In the genomic region with DNA sequence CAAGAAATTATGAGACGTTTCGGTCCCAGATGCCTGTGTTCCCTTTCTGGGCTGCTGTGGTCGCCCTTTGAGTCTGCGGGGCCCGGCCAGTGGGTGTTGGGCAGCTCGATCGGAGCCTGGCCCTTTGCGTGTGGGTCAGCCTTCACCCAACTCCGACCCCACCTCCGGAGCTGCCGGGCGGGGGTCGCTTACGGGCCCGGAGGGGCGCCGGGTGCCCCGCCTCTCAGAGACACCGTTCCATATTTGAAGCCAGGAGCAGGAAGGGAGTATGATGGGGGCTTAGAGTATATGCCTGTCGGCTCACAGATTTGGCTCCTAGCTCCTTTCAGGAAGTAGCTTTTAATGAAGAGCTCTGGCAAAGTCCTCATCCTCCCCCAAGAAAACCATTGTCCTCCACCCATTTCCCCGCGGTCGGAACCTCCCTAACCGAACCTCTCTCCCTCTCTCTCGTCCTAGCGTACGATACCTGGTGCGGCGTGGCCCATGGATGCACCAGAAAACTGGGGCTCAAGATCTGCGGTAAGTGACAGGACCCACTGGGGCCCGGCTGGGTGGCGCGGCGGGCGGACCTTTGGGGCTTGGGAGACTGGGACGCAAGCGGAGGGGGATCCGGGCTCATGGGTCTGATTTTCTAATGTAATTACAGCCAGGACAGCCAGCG, we compare ENCODE assay signal across 13 cellular contexts. TPM values are rescaled to one million over a fixed set of nuclear protein-coding genes. Genes with fewer than 3 reads are reported as not detected.
DNase-seq lines count a peak whose midpoint lies in the region; ATAC-seq, FAIRE-seq and TF ChIP-seq lines count a peak whose summit lies in the region.
"Had no signal": no experiment of that assay in that cellular context is flagged by ENCODE, and none has a peak within 500 bp of the region (broad histone marks: within the 10 kb centered on the region; RNA-seq: fewer than 3 reads in every experiment).

No MANE protein-coding gene starts in this region.

- H3K4me1 ChIP-seq in A549 (peaks cover 36% of the 10 kb centered on the region), ES-I3 (ENCODE audit: insufficient read depth, low read length) (0 out of 2 replicates have a peak, but pooled peaks cover 6% of the 10 kb centered on the region)

- no peak for TF ChIP-seq RAD21 in A549 (conservative IDR thresholded peaks at IDR 0.05 in 1 of 2, IDR thresholded peaks at IDR 0.05 in 1 of 2)

- TF ChIP-seq EP300 in A549 (IDR thresholded peaks at IDR 0.05), result no peak

- CTCF ChIA-PET in A549 (lab: Yijun Ruan, JAX), result interaction anchor here (1.0 to 2.4 kb wide), 11 partner anchors 8 to 1370 kb away, joined by 3 to 13 read pairs (median 3); no protein-coding TSS in a partner anchor

- peaks cover 78% of the 10 kb centered on the region for H3K27me3 Mint-ChIP-seq in brain
- H3K27me3 Mint-ChIP-seq in naive thymus-derived CD8-positive, alpha-beta T cell, result peaks cover 37 to 95% (median 74%) of the 10 kb centered on the region in 5 donors

- H3K27ac ChIP-seq in A549, result no peak overlapping the region
- H3K27ac ChIP-seq: pancreas had no signal

- ATAC-seq in A549 (peak in 1 of 2 experiments; percentile 2; a peak in 1 of 6 replicates), HG02571 (IDR thresholded peaks at IDR 0.05; ENCODE audit: unreplicated experiment) (no peak), HG03025 (IDR thresholded peaks at IDR 0.05; ENCODE audit: low FRiP score, unreplicated experiment) (no peak)
- ATAC-seq in naive thymus-derived CD8-positive, alpha-beta T cell, result no peak

- peak overlapping the region in 3 of 5 experiments; percentile 42 to 98 (median 84) for H3K27ac Mint-ChIP-seq in brain
- peak overlapping the region in 1 of 10 donors; percentile 49 for H3K27ac Mint-ChIP-seq in naive thymus-derived CD8-positive, alpha-beta T cell
- H3K27ac Mint-ChIP-seq: dendritic cell treated with granulocyte-macrophage colony-stimulating factor and Interleukin-4, amounts not matched to agents 40 ng/mL and 50 ng/mL, for 4 days had no signal

- H3K4me3 ChIP-seq in A549, result peak overlapping the region; percentile 37

- H3K9me3 ChIP-seq in A549 (no peaks in the 10 kb centered on the region), ES-I3 (ENCODE audit: control insufficient read depth, insufficient read depth, low read length) (no peaks in the 10 kb centered on the region)
- H3K9me3 ChIP-seq: pancreas had no signal

- peak overlapping the region; percentile 72; the same call in 1 of the 2 replicates for H3K9ac ChIP-seq in ES-I3 (ENCODE audit: low read depth, low read length)

- peaks cover 62% of the 10 kb centered on the region for H3K4me1 Mint-ChIP-seq in brain
- H3K4me1 Mint-ChIP-seq in naive thymus-derived CD8-positive, alpha-beta T cell, result peaks cover 29 to 58% (median 55%) of the 10 kb centered on the region in 4 donors

- no peak for TF ChIP-seq POLR2A in A549 (IDR thresholded peaks at IDR 0.05; ENCODE audit: low read length)

- TF ChIP-seq CTCF in A549 (IDR thresholded peaks at IDR 0.05), result no peak
- no peak for TF ChIP-seq CTCF in brain (conservative IDR thresholded peaks at IDR 0.05)

- peaks cover 47% of the 10 kb centered on the region for H3K36me3 Mint-ChIP-seq in brain
- H3K36me3 Mint-ChIP-seq in naive thymus-derived CD8-positive, alpha-beta T cell, result peaks cover 0 to 2% (median 0%) of the 10 kb centered on the region in 3 donors

- H3K36me3 ChIP-seq in ES-I3 (ENCODE audit: insufficient read depth, low read length), result no peaks in the 10 kb centered on the region
- H3K36me3 ChIP-seq: pancreas had no signal

- FAIRE-seq in A549 (lab: Jason Lieb, UNC), result no peak
- FAIRE-seq: pancreas had no signal

- POLR2A ChIA-PET in A549 (lab: Yijun Ruan, JAX), result no interaction called here
- POLR2A ChIA-PET in naive thymus-derived CD8-positive, alpha-beta T cell (lab: Charles Lee), result no interaction called here

- peak overlapping the region; percentile 87 for H3K4me2 ChIP-seq in A549

- peak overlapping the region; percentile 83 to 86 (median 84) for H3K4me3 Mint-ChIP-seq in brain
- H3K4me3 Mint-ChIP-seq in naive thymus-derived CD8-positive, alpha-beta T cell, result peak overlapping the region; percentile 70 to 91 (median 87)
- H3K4me3 Mint-ChIP-seq: dendritic cell treated with granulocyte-macrophage colony-stimulating factor and Interleukin-4, amounts not matched to agents 40 ng/mL and 50 ng/mL, for 4 days had no signal

- H3K9me3 Mint-ChIP-seq in brain, result peaks cover 0 to 6% (median 4%) of the 10 kb centered on the region in 5 experiments
- H3K9me3 Mint-ChIP-seq in naive thymus-derived CD8-positive, alpha-beta T cell, result peaks cover 0 to 2% (median 0%) of the 10 kb centered on the region in 9 donors
- H3K9me3 Mint-ChIP-seq: dendritic cell treated with granulocyte-macrophage colony-stimulating factor and Interleukin-4, amounts not matched to agents 40 ng/mL and 50 ng/mL, for 4 days had no signal

- 15% methylated on average over 27 of the region's 39 CpGs for WGBS in A549 (ENCODE audit: missing lambda C conversion rate)

- DNase-seq in A549 (ENCODE audit: low read depth in 1 of 2, low spot score in 1 of 2) (no peak), foreskin melanocyte (no peak), NCI-H82 (lab: John Stamatoyannopoulos, UW) (no peak)
- no peak for DNase-seq in naive thymus-derived CD8-positive, alpha-beta T cell
- DNase-seq: Calu3, NCI-H1417, T1000 had no signal

TF ChIP-seq in A549, 52 proteins besides CTCF, POLR2A, EP300 and RAD21 (continues in another document):
- no peak for TF ChIP-seq CEBPB (IDR thresholded peaks at IDR 0.05)
- no peak for TF ChIP-seq NFE2L2 (conservative IDR thresholded peaks at IDR 0.05; ENCODE audit: low read length)
- no peak for TF ChIP-seq FOXS1 (CRISPR knock-in tag; IDR thresholded peaks at IDR 0.05)
- no peak for TF ChIP-seq KDM5A (IDR thresholded peaks at IDR 0.05)
- TF ChIP-seq, protein P1, sequence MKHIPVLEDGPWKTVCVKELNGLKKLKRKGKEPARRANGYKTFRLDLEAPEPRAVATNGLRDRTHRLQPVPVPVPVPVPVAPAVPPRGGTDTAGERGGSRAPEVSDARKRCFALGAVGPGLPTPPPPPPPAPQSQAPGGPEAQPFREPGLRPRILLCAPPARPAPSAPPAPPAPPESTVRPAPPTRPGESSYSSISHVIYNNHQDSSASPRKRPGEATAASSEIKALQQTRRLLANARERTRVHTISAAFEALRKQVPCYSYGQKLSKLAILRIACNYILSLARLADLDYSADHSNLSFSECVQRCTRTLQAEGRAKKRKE (CRISPR knock-in tag; IDR thresholded peaks at IDR 0.05; ENCODE audit: low read depth), result no peak
- no peak for TF ChIP-seq KDM1A (IDR thresholded peaks at IDR 0.05; ENCODE audit: low read depth)
- TF ChIP-seq, protein P2, sequence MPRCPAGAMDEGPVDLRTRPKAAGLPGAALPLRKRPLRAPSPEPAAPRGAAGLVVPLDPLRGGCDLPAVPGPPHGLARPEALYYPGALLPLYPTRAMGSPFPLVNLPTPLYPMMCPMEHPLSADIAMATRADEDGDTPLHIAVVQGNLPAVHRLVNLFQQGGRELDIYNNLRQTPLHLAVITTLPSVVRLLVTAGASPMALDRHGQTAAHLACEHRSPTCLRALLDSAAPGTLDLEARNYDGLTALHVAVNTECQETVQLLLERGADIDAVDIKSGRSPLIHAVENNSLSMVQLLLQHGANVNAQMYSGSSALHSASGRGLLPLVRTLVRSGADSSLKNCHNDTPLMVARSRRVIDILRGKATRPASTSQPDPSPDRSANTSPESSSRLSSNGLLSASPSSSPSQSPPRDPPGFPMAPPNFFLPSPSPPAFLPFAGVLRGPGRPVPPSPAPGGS (IDR thresholded peaks at IDR 0.05), result no peak
- TF ChIP-seq NPAS2 (CRISPR knock-in tag; IDR thresholded peaks at IDR 0.05; ENCODE audit: borderline replicate concordance), result no peak
- TF ChIP-seq, protein P3, sequence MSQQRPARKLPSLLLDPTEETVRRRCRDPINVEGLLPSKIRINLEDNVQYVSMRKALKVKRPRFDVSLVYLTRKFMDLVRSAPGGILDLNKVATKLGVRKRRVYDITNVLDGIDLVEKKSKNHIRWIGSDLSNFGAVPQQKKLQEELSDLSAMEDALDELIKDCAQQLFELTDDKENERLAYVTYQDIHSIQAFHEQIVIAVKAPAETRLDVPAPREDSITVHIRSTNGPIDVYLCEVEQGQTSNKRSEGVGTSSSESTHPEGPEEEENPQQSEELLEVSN (IDR thresholded peaks at IDR 0.05; ENCODE audit: borderline replicate concordance, low read depth), result no peak
- TF ChIP-seq, protein P4, sequence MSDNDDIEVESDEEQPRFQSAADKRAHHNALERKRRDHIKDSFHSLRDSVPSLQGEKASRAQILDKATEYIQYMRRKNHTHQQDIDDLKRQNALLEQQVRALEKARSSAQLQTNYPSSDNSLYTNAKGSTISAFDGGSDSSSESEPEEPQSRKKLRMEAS (IDR thresholded peaks at IDR 0.05), result no peak
- TF ChIP-seq EHMT2 (IDR thresholded peaks at IDR 0.05; ENCODE audit: low read depth), result no peak
- no peak for TF ChIP-seq HOXB5 (CRISPR knock-in tag; IDR thresholded peaks at IDR 0.05)
- no peak for TF ChIP-seq CHD2 (IDR thresholded peaks at IDR 0.05; ENCODE audit: low read length, partially characterized antibody)
- TF ChIP-seq PHF8 (IDR thresholded peaks at IDR 0.05; ENCODE audit: borderline replicate concordance, low read depth), result no peak
- TF ChIP-seq HEYL (CRISPR knock-in tag; IDR thresholded peaks at IDR 0.05), result no peak

RNA-seq across cellular contexts. Expression of a gene that starts 5.1 kb away (rescaled TPM):
- 0.41 and 0.48 TPM in 2 replicates for polyA plus RNA-seq in A549 (2011; rRNA removed)
- 0.36 and 0.79 TPM in 2 replicates for polyA plus RNA-seq in A549 (2012; cell fraction: cytosol; rRNA removed)
- polyA plus RNA-seq in A549 (2012; cell fraction: nucleus; rRNA removed), result 0.60 and 0.91 TPM in 2 replicates
- 0.13 to 0.26 TPM (median 0.15 TPM) in 3 replicates for polyA plus RNA-seq in A549 (2017; fragmentation: RNase III; extraction: RNeasy Plus Mini Kit Qiagen cat#74134 plus additional on column Dnase treatment)
- 0.29 TPM in 1 of 2 replicates, not detected in the other for polyA minus RNA-seq in A549 (2011; rRNA and poly(A)+ RNA removed)
- 17.2 TPM for polyA plus RNA-seq in brain (ENCODE audit: insufficient read depth, low read depth, low replicate concordance)
- total RNA-seq in naive thymus-derived CD8-positive, alpha-beta T cell, result not detected
- not detected for polyA plus RNA-seq in naive thymus-derived CD8-positive, alpha-beta T cell

RNA-seq across cellular contexts. Expression of a gene that starts 51.6 kb away (rescaled TPM):
- not detected in 2 replicates for polyA plus RNA-seq in A549 (2011; rRNA removed)
- not detected in 2 replicates for polyA plus RNA-seq in A549 (2012; cell fraction: cytosol; rRNA removed)
- polyA plus RNA-seq in A549 (2012; cell fraction: nucleus; rRNA removed), result not detected in 2 replicates
- not detected in 3 replicates for polyA plus RNA-seq in A549 (2017; fragmentation: RNase III; extraction: RNeasy Plus Mini Kit Qiagen cat#74134 plus additional on column Dnase treatment)
- not detected in 2 replicates for polyA minus RNA-seq in A549 (2011; rRNA and poly(A)+ RNA removed)
- polyA plus RNA-seq in brain (ENCODE audit: insufficient read depth, low read depth, low replicate concordance), result 1.1 TPM
- not detected for total RNA-seq in naive thymus-derived CD8-positive, alpha-beta T cell
- not detected for polyA plus RNA-seq in naive thymus-derived CD8-positive, alpha-beta T cell
